In genomic region chr19:875265-875879, GRCh38 we compare ENCODE assay signal across 22 cellular contexts. TPM values are rescaled to one million over a fixed set of nuclear protein-coding genes. Genes with fewer than 3 reads are reported as not detected.
A peak's percentile ranks its signal among the peaks of the same experiment; 100 is the strongest.
DNase-seq lines count a peak whose midpoint lies in the region; ATAC-seq, FAIRE-seq and TF ChIP-seq lines count a peak whose summit lies in the region.
"Had no signal": no experiment of that assay in that cellular context is flagged by ENCODE, and none has a peak within 500 bp of the region (broad histone marks: within the 10 kb centered on the region; RNA-seq: fewer than 3 reads in every experiment).

No MANE protein-coding gene starts in this region.

- no peaks in the 10 kb centered on the region; a peak in 2 of 4 replicates for H3K36me3 ChIP-seq in GM12878 (ENCODE audit: control insufficient read depth in 2 of 2, insufficient read depth in 2 of 2, low read length in 1 of 2)

- H3K27me3 Mint-ChIP-seq in activated CD8-positive, alpha-beta memory T cell treated with anti-CD3 and anti-CD28 coated beads, Interleukin-2, amount 10 ng/mL, durations not matched to agents 7 days and 5 days = no peaks in the 10 kb centered on the region
- H3K27me3 Mint-ChIP-seq in type B pancreatic cell (no peaks in the 10 kb centered on the region), T-helper 17 cell (no peaks in the 10 kb centered on the region)
- no peaks in the 10 kb centered on the region for H3K27me3 Mint-ChIP-seq in activated CD4-positive, alpha-beta T cell treated with anti-CD3 and anti-CD28 coated beads, Interleukin-2, amount 10 ng/mL, durations not matched to agents 7 days and 5 days

- H3K4me2 ChIP-seq in GM12878 (ENCODE audit: control insufficient read depth, insufficient read depth) = no peak overlapping the region

- no peak for FAIRE-seq in GM12878 (lab: Jason Lieb, UNC)

- peaks cover 1% of the 10 kb centered on the region for H3K36me3 Mint-ChIP-seq in activated CD8-positive, alpha-beta memory T cell treated with anti-CD3 and anti-CD28 coated beads, Interleukin-2, amount 10 ng/mL, durations not matched to agents 7 days and 5 days
- peaks cover 3% of the 10 kb centered on the region for H3K36me3 Mint-ChIP-seq in type B pancreatic cell
- H3K36me3 Mint-ChIP-seq in T-helper 17 cell (ENCODE audit: low read depth) = peaks cover 2% of the 10 kb centered on the region
- H3K36me3 Mint-ChIP-seq in activated CD4-positive, alpha-beta T cell treated with anti-CD3 and anti-CD28 coated beads, Interleukin-2, amount 10 ng/mL, durations not matched to agents 7 days and 5 days (ENCODE audit: low read depth) = peaks cover 11% of the 10 kb centered on the region

- POLR2A ChIA-PET in GM12878 (lab: Charles Lee) = no interaction called here
- POLR2A ChIA-PET in activated CD4-positive, alpha-beta T cell treated with anti-CD3 and anti-CD28 coated beads, Interleukin-2, amount 10 ng/mL, durations not matched to agents 7 days and 5 days (lab: Charles Lee) = no interaction called here

- H3K9me3 ChIP-seq in GM12878 (replicated peaks; ENCODE audit: control insufficient read depth, insufficient read depth, low read length) = no peaks in the 10 kb centered on the region
- no peaks in the 10 kb centered on the region for H3K9me3 ChIP-seq in T-helper 17 cell (ENCODE audit: control insufficient read depth, low read length, poor library complexity, severe bottlenecking)

- no peak for DNase-seq in activated CD8-positive, alpha-beta memory T cell treated with anti-CD3 and anti-CD28 coated beads, Interleukin-2, amount 10 ng/mL, durations not matched to agents 7 days and 5 days
- DNase-seq in activated CD8-positive, alpha-beta memory T cell treated with anti-CD3 and anti-CD28 coated beads, Interleukin-2, amount 50 U/mL, for 48 hours = no peak
- DNase-seq in GM12878 (ENCODE audit: low read depth, low spot score) = no peak
- DNase-seq in left lobe of liver (ENCODE audit: low spot score) = no peak
- no peak for DNase-seq in type B pancreatic cell (ENCODE audit: extremely low spot score, unreplicated experiment)
- DNase-seq in T-helper 17 cell = no peak
- no peak for DNase-seq in activated CD4-positive, alpha-beta T cell treated with anti-CD3 and anti-CD28 coated beads, Interleukin-2, amount 10 ng/mL, durations not matched to agents 7 days and 5 days
- DNase-seq: 8988T, DMS79 treated with DMSO at 0.1 percent for 48 hours, HCEC 1CT, KG1, NCI-H187, NCI-H2107, NCI-H2227 treated with DMSO at 0.1 percent for 48 hours, NCI-H524, PC-3, RPMI8226, SIG-M5 had no signal

- no peak overlapping the region for H3K4me3 ChIP-seq in GM12878

- no peak for TF ChIP-seq EP300 in GM12878 (IDR thresholded peaks at IDR 0.05; ENCODE audit: borderline replicate concordance in 1 of 2, control insufficient read depth in 1 of 2, low read depth in 2 of 2, low read length in 2 of 2)

- H3K27ac ChIP-seq in GM12878 (ENCODE audit: control insufficient read depth, insufficient read depth) = no peak overlapping the region

- in situ Hi-C loops in GM12878 (cut with MboI) = no loop called here

- no TSS peak for BruUV-seq in GM12878 (replicated peaks; lab: Mats Ljungman, UMichigan)

- TF ChIP-seq RAD21 in GM12878 (IDR thresholded peaks at IDR 0.05; ENCODE audit: insufficient read depth, low read depth, low read length) = no peak

- H3K9me3 Mint-ChIP-seq in activated CD8-positive, alpha-beta memory T cell treated with anti-CD3 and anti-CD28 coated beads, Interleukin-2, amount 10 ng/mL, durations not matched to agents 7 days and 5 days (ENCODE audit: low read depth) = no peaks in the 10 kb centered on the region
- H3K9me3 Mint-ChIP-seq in type B pancreatic cell = no peaks in the 10 kb centered on the region
- no peaks in the 10 kb centered on the region for H3K9me3 Mint-ChIP-seq in activated CD4-positive, alpha-beta T cell treated with anti-CD3 and anti-CD28 coated beads, Interleukin-2, amount 10 ng/mL, durations not matched to agents 7 days and 5 days
- H3K9me3 Mint-ChIP-seq: CD14-positive monocyte had no signal

- H3K9ac ChIP-seq in GM12878 (ENCODE audit: control insufficient read depth, insufficient read depth, low read length) = no peak overlapping the region

- RAD21 ChIA-PET in GM12878 (lab: Charles Lee; ENCODE audit: unreplicated experiment) = no interaction called here

- H3K4me1 ChIP-seq in GM12878 (ENCODE audit: control insufficient read depth, insufficient read depth, low read length) = no peaks in the 10 kb centered on the region

- H2AFZ ChIP-seq in GM12878 (ENCODE audit: control insufficient read depth, low read depth, low read length) = no peak overlapping the region

- no peaks in the 10 kb centered on the region for H3K79me2 ChIP-seq in GM12878 (ENCODE audit: control insufficient read depth, insufficient read depth, low read length)

- H4K20me1 ChIP-seq in GM12878 (ENCODE audit: control insufficient read depth, insufficient read depth) = no peaks in the 10 kb centered on the region

- CTCF ChIA-PET in activated CD8-positive, alpha-beta memory T cell treated with anti-CD3 and anti-CD28 coated beads, Interleukin-2, amount 10 ng/mL, durations not matched to agents 7 days and 5 days (lab: Charles Lee) = interaction anchor here (0.9 kb wide), 1 partner anchor 18 kb away, joined by 4 read pairs; the partner anchor contains the start of genes MED16 and RNU6-9
- CTCF ChIA-PET in GM12878 (lab: Yijun Ruan, JAX) = no interaction called here
- CTCF ChIA-PET in activated CD4-positive, alpha-beta T cell treated with anti-CD3 and anti-CD28 coated beads, Interleukin-2, amount 10 ng/mL, durations not matched to agents 7 days and 5 days (lab: Charles Lee) = interaction anchor here (0.6 to 2.4 kb wide), 7 partner anchors 12 to 167 kb away, joined by 3 to 8 read pairs (median 3); partner anchors contain the start of genes MED16, PALM, RNU6-9 and WDR18

- peak; percentile 13; the same call in 1 of the 2 replicates for TF ChIP-seq POLR2A in GM12878 (IDR thresholded peaks at IDR 0.05; ENCODE audit: low read depth, low read length)

- H3K27ac Mint-ChIP-seq in activated CD8-positive, alpha-beta memory T cell treated with anti-CD3 and anti-CD28 coated beads, Interleukin-2, amount 10 ng/mL, durations not matched to agents 7 days and 5 days = peak overlapping the region; percentile 48
- H3K27ac Mint-ChIP-seq in type B pancreatic cell = no peak overlapping the region
- H3K27ac Mint-ChIP-seq in T-helper 17 cell = no peak overlapping the region
- H3K27ac Mint-ChIP-seq in activated CD4-positive, alpha-beta T cell treated with anti-CD3 and anti-CD28 coated beads, Interleukin-2, amount 10 ng/mL, durations not matched to agents 7 days and 5 days = no peak overlapping the region

- H3K27me3 ChIP-seq in GM12878 (replicated peaks in 1 of 2; ENCODE audit: control insufficient read depth in 2 of 2, insufficient read depth in 2 of 2, low read length in 1 of 2) = no peaks in the 10 kb centered on the region

- H3K4me3 Mint-ChIP-seq in activated CD8-positive, alpha-beta memory T cell treated with anti-CD3 and anti-CD28 coated beads, Interleukin-2, amount 10 ng/mL, durations not matched to agents 7 days and 5 days = no peak overlapping the region
- H3K4me3 Mint-ChIP-seq in type B pancreatic cell = no peak overlapping the region
- H3K4me3 Mint-ChIP-seq in T-helper 17 cell = no peak overlapping the region
- no peak overlapping the region for H3K4me3 Mint-ChIP-seq in activated CD4-positive, alpha-beta T cell treated with anti-CD3 and anti-CD28 coated beads, Interleukin-2, amount 10 ng/mL, durations not matched to agents 7 days and 5 days
- H3K4me3 Mint-ChIP-seq: CD14-positive monocyte had no signal

- 95% methylated on average over 21 of the region's 28 CpGs for WGBS in GM12878 (ENCODE audit: insufficient coverage, insufficient replicate concordance, low lambda C conversion rate, missing lambda C conversion rate)

- SMC1A ChIA-PET in GM12878 (lab: Charles Lee; ENCODE audit: uncharacterized antibody, unreplicated experiment) = no interaction called here

- intact Hi-C loops in GM12878 (cut with micrococcal nuclease; ENCODE audit: unreplicated experiment) = no loop called here

- no peak for ATAC-seq in activated CD8-positive, alpha-beta memory T cell treated with anti-CD3 and anti-CD28 coated beads, Interleukin-2, amount 10 ng/mL, durations not matched to agents 7 days and 5 days
- ATAC-seq in GM12878 (no peak), left lobe of liver (peak; percentile 17), GM19467 (IDR thresholded peaks at IDR 0.05; ENCODE audit: unreplicated experiment) (no peak), T-helper 17 cell (no peak)
- ATAC-seq: PC-3 had no signal

- TF ChIP-seq CTCF in GM12878 (IDR thresholded peaks at IDR 0.05 in 2 of 3, conservative IDR thresholded peaks at IDR 0.05 in 1 of 3; ENCODE audit: control insufficient read depth in 2 of 3, extremely low read depth in 1 of 3, insufficient read depth in 1 of 3, low read depth in 3 of 3, low read length in 3 of 3) = no peak
- no peak for TF ChIP-seq CTCF in type B pancreatic cell (conservative IDR thresholded peaks at IDR 0.05)

- H3K4me1 Mint-ChIP-seq in activated CD8-positive, alpha-beta memory T cell treated with anti-CD3 and anti-CD28 coated beads, Interleukin-2, amount 10 ng/mL, durations not matched to agents 7 days and 5 days = peaks cover 9% of the 10 kb centered on the region
- H3K4me1 Mint-ChIP-seq in type B pancreatic cell (ENCODE audit: unreplicated experiment) (peaks cover 3% of the 10 kb centered on the region), T-helper 17 cell (peaks cover 11% of the 10 kb centered on the region)
- peaks cover 14% of the 10 kb centered on the region for H3K4me1 Mint-ChIP-seq in activated CD4-positive, alpha-beta T cell treated with anti-CD3 and anti-CD28 coated beads, Interleukin-2, amount 10 ng/mL, durations not matched to agents 7 days and 5 days

RNA-seq across cellular contexts. Expression of gene CFD, which starts 15.9 kb away (rescaled TPM):
- total RNA-seq in activated CD8-positive, alpha-beta memory T cell treated with anti-CD3 and anti-CD28 coated beads, Interleukin-2, amount 10 ng/mL, durations not matched to agents 7 days and 5 days = 1 to 10 TPM in 1 of 2 experiments, under 1 TPM in 1; 0.66 to 1.5 TPM
- 1.2 TPM in 1 of 2 replicates, not detected in the other for total RNA-seq in GM12878 (2013; cell fraction: nucleolus; rRNA removed)
- total RNA-seq in GM12878 (2014; rRNA removed) (0.73 and 0.93 TPM in 2 replicates), GM12878 (2014; rRNA removed; fragmentation: Illumina TruSeq; extraction: Trizol) (not detected in 2 replicates), GM12878 (2021) (0.36 and 0.58 TPM in 2 replicates), left lobe of liver (6.1 TPM), type B pancreatic cell (ENCODE audit: low replicate concordance) (5.5 and 11.3 TPM in 2 replicates), T-helper 17 cell (1 to 10 TPM; 1.9 to 5.3 TPM)
- polyA plus RNA-seq in GM12878 (2011; ENCODE audit: low read depth) = not detected
- polyA plus RNA-seq in GM12878 (2011; rRNA removed) (0.05 TPM in 1 of 2 replicates, not detected in the other), GM12878 (2014; fragmentation: Illumina TruSeq; extraction: Trizol) (not detected in 2 replicates), GM12878 (2014; fragmentation: Nextera tagmentation; extraction: Ambion mirVana) (under 1 TPM in 1 of 2 experiments, not detected in 1; 0.06 TPM), GM12878 (2014; rRNA removed) (1.2 TPM in 1 of 2 replicates, not detected in the other), GM12878 (2016; fragmentation: Nextera tagmentation; extraction: Ambion mirVana) (1 to 10 TPM in 1 of 2 experiments, under 1 TPM in 1; 0.40 to 1.1 TPM)
- polyA plus RNA-seq in GM12878 (2011; cell fraction: cytosol; rRNA removed) = 0.15 and 0.47 TPM in 2 replicates
- polyA plus RNA-seq in GM12878 (2011; cell fraction: nucleus; rRNA removed) = 0.25 and 0.42 TPM in 2 replicates
- polyA plus RNA-seq in GM12878 (2012) = 0.67 and 0.69 TPM in 2 replicates
- polyA minus RNA-seq in GM12878 (2011; rRNA and poly(A)+ RNA removed) = not detected in 2 replicates
- 1.2 and 2.0 TPM in 2 replicates for polyA minus RNA-seq in GM12878 (2011; cell fraction: cytosol; rRNA and poly(A)+ RNA removed)
- not detected in 2 replicates for polyA minus RNA-seq in GM12878 (2011; cell fraction: nucleus; rRNA and poly(A)+ RNA removed)
- total RNA-seq in activated CD4-positive, alpha-beta T cell treated with anti-CD3 and anti-CD28 coated beads, Interleukin-2, amount 10 ng/mL, durations not matched to agents 7 days and 5 days = 1 to 10 TPM; 1.5 to 1.6 TPM

RNA-seq across cellular contexts. Expression of gene MED16, which starts 17.6 kb away (rescaled TPM):
- total RNA-seq in activated CD8-positive, alpha-beta memory T cell treated with anti-CD3 and anti-CD28 coated beads, Interleukin-2, amount 10 ng/mL, durations not matched to agents 7 days and 5 days = 10 to 100 TPM; 47.7 to 70.6 TPM
- total RNA-seq in GM12878 (2013; cell fraction: nucleolus; rRNA removed) = 36.0 and 39.7 TPM in 2 replicates
- 10.7 and 14.5 TPM in 2 replicates for total RNA-seq in GM12878 (2014; rRNA removed)
- total RNA-seq in GM12878 (2014; rRNA removed; fragmentation: Illumina TruSeq; extraction: Trizol) = 4.7 and 6.4 TPM in 2 replicates
- total RNA-seq in GM12878 (2021) = 48.2 and 49.4 TPM in 2 replicates
- polyA plus RNA-seq in GM12878 (2011; ENCODE audit: low read depth) = 14.5 TPM
- polyA plus RNA-seq in GM12878 (2011; rRNA removed) = 3.8 and 12.7 TPM in 2 replicates
- 38.0 and 39.5 TPM in 2 replicates for polyA plus RNA-seq in GM12878 (2011; cell fraction: cytosol; rRNA removed)
- polyA plus RNA-seq in GM12878 (2011; cell fraction: nucleus; rRNA removed) = 36.6 and 56.4 TPM in 2 replicates
- polyA plus RNA-seq in GM12878 (2012) = 36.5 and 37.4 TPM in 2 replicates
- polyA plus RNA-seq in GM12878 (2014; fragmentation: Illumina TruSeq; extraction: Trizol) = 0.19 and 3.5 TPM in 2 replicates
- polyA plus RNA-seq in GM12878 (2014; fragmentation: Nextera tagmentation; extraction: Ambion mirVana) = 1 to 10 TPM in 1 of 2 experiments, under 1 TPM in 1; 0.56 to 3.5 TPM
- polyA plus RNA-seq in GM12878 (2014; rRNA removed) = 24.4 and 28.9 TPM in 2 replicates
- polyA plus RNA-seq in GM12878 (2016; fragmentation: Nextera tagmentation; extraction: Ambion mirVana) = 10 to 100 TPM; 49.6 to 51.1 TPM
- 16.8 and 38.4 TPM in 2 replicates for polyA minus RNA-seq in GM12878 (2011; rRNA and poly(A)+ RNA removed)
- 31.8 and 34.9 TPM in 2 replicates for polyA minus RNA-seq in GM12878 (2011; cell fraction: cytosol; rRNA and poly(A)+ RNA removed)
- 12.5 and 26.0 TPM in 2 replicates for polyA minus RNA-seq in GM12878 (2011; cell fraction: nucleus; rRNA and poly(A)+ RNA removed)
- total RNA-seq in left lobe of liver = 36.3 TPM
- 59.6 and 74.2 TPM in 2 replicates for total RNA-seq in type B pancreatic cell (ENCODE audit: low replicate concordance)
- total RNA-seq in T-helper 17 cell = 10 to 100 TPM; 59.6 to 71.3 TPM
- total RNA-seq in activated CD4-positive, alpha-beta T cell treated with anti-CD3 and anti-CD28 coated beads, Interleukin-2, amount 10 ng/mL, durations not matched to agents 7 days and 5 days = 10 to 100 TPM; 72.5 to 88.1 TPM

RNA-seq across cellular contexts. Expression of gene RNU6-9, which starts 17.9 kb away (rescaled TPM):
- not detected for total RNA-seq in activated CD8-positive, alpha-beta memory T cell treated with anti-CD3 and anti-CD28 coated beads, Interleukin-2, amount 10 ng/mL, durations not matched to agents 7 days and 5 days
- total RNA-seq in GM12878 (2013; cell fraction: nucleolus; rRNA removed) = not detected in 2 replicates
- not detected in 2 replicates for total RNA-seq in GM12878 (2014; rRNA removed)
- not detected in 2 replicates for total RNA-seq in GM12878 (2014; rRNA removed; fragmentation: Illumina TruSeq; extraction: Trizol)
- not detected in 2 replicates for total RNA-seq in GM12878 (2021)
- not detected for polyA plus RNA-seq in GM12878 (2011; ENCODE audit: low read depth)
- polyA plus RNA-seq in GM12878 (2011; rRNA removed) = not detected in 2 replicates
- not detected in 2 replicates for polyA plus RNA-seq in GM12878 (2011; cell fraction: cytosol; rRNA removed)
- polyA plus RNA-seq in GM12878 (2011; cell fraction: nucleus; rRNA removed) = not detected in 2 replicates
- not detected in 2 replicates for polyA plus RNA-seq in GM12878 (2012)
- polyA plus RNA-seq in GM12878 (2014; fragmentation: Illumina TruSeq; extraction: Trizol) = not detected in 2 replicates
- not detected for polyA plus RNA-seq in GM12878 (2014; fragmentation: Nextera tagmentation; extraction: Ambion mirVana)
- not detected in 2 replicates for polyA plus RNA-seq in GM12878 (2014; rRNA removed)
- not detected for polyA plus RNA-seq in GM12878 (2016; fragmentation: Nextera tagmentation; extraction: Ambion mirVana)
- 1,322 TPM in 1 of 2 replicates, not detected in the other for polyA minus RNA-seq in GM12878 (2011; rRNA and poly(A)+ RNA removed)
- polyA minus RNA-seq in GM12878 (2011; cell fraction: cytosol; rRNA and poly(A)+ RNA removed) = not detected in 2 replicates
- polyA minus RNA-seq in GM12878 (2011; cell fraction: nucleus; rRNA and poly(A)+ RNA removed) = under 0.01 TPM in 1 of 2 replicates, not detected in the other
- not detected for total RNA-seq in left lobe of liver
- total RNA-seq in type B pancreatic cell (ENCODE audit: low replicate concordance) = not detected in 2 replicates
- not detected for total RNA-seq in T-helper 17 cell
- not detected for total RNA-seq in activated CD4-positive, alpha-beta T cell treated with anti-CD3 and anti-CD28 coated beads, Interleukin-2, amount 10 ng/mL, durations not matched to agents 7 days and 5 days
- total RNA-seq: G401, PC-3 had no signal
- polyA plus RNA-seq: AG04450, CD14-positive monocyte had no signal

RNA-seq across cellular contexts. Expression of gene ELANE, which starts 23.3 kb away (rescaled TPM):
- total RNA-seq in activated CD8-positive, alpha-beta memory T cell treated with anti-CD3 and anti-CD28 coated beads, Interleukin-2, amount 10 ng/mL, durations not matched to agents 7 days and 5 days = not detected
- not detected in 2 replicates for total RNA-seq in GM12878 (2013; cell fraction: nucleolus; rRNA removed)
- not detected in 2 replicates for total RNA-seq in GM12878 (2014; rRNA removed)
- not detected in 2 replicates for total RNA-seq in GM12878 (2014; rRNA removed; fragmentation: Illumina TruSeq; extraction: Trizol)
- total RNA-seq in GM12878 (2021) = not detected in 2 replicates
- not detected for polyA plus RNA-seq in GM12878 (2011; ENCODE audit: low read depth)
- not detected in 2 replicates for polyA plus RNA-seq in GM12878 (2011; rRNA removed)
- not detected in 2 replicates for polyA plus RNA-seq in GM12878 (2011; cell fraction: cytosol; rRNA removed)
- not detected in 2 replicates for polyA plus RNA-seq in GM12878 (2011; cell fraction: nucleus; rRNA removed)
- not detected in 2 replicates for polyA plus RNA-seq in GM12878 (2012)
- polyA plus RNA-seq in GM12878 (2014; fragmentation: Illumina TruSeq; extraction: Trizol) = not detected in 2 replicates
- not detected for polyA plus RNA-seq in GM12878 (2014; fragmentation: Nextera tagmentation; extraction: Ambion mirVana)
- polyA plus RNA-seq in GM12878 (2014; rRNA removed) = not detected in 2 replicates
- not detected for polyA plus RNA-seq in GM12878 (2016; fragmentation: Nextera tagmentation; extraction: Ambion mirVana)
- polyA minus RNA-seq in GM12878 (2011; rRNA and poly(A)+ RNA removed) = not detected in 2 replicates
- polyA minus RNA-seq in GM12878 (2011; cell fraction: cytosol; rRNA and poly(A)+ RNA removed) = not detected in 2 replicates
- polyA minus RNA-seq in GM12878 (2011; cell fraction: nucleus; rRNA and poly(A)+ RNA removed) = not detected in 2 replicates
- total RNA-seq in left lobe of liver = 0.58 TPM
- total RNA-seq in type B pancreatic cell (ENCODE audit: low replicate concordance) = not detected in 2 replicates
- not detected for total RNA-seq in T-helper 17 cell
- not detected for total RNA-seq in activated CD4-positive, alpha-beta T cell treated with anti-CD3 and anti-CD28 coated beads, Interleukin-2, amount 10 ng/mL, durations not matched to agents 7 days and 5 days
- total RNA-seq: G401, PC-3 had no signal
- polyA plus RNA-seq: AG04450 had no signal

RNA-seq across cellular contexts. Expression of gene PRTN3, which starts 34.6 kb away (rescaled TPM):
- not detected for total RNA-seq in activated CD8-positive, alpha-beta memory T cell treated with anti-CD3 and anti-CD28 coated beads, Interleukin-2, amount 10 ng/mL, durations not matched to agents 7 days and 5 days
- not detected in 2 replicates for total RNA-seq in GM12878 (2013; cell fraction: nucleolus; rRNA removed)
- not detected in 2 replicates for total RNA-seq in GM12878 (2014; rRNA removed)
- not detected in 2 replicates for total RNA-seq in GM12878 (2014; rRNA removed; fragmentation: Illumina TruSeq; extraction: Trizol)
- not detected in 2 replicates for total RNA-seq in GM12878 (2021)
- not detected for polyA plus RNA-seq in GM12878 (2011; ENCODE audit: low read depth)
- polyA plus RNA-seq in GM12878 (2011; rRNA removed) = 0.08 TPM in 1 of 2 replicates, not detected in the other
- 0.10 TPM in 1 of 2 replicates, not detected in the other for polyA plus RNA-seq in GM12878 (2011; cell fraction: cytosol; rRNA removed)
- not detected in 2 replicates for polyA plus RNA-seq in GM12878 (2011; cell fraction: nucleus; rRNA removed)
- not detected in 2 replicates for polyA plus RNA-seq in GM12878 (2012)
- polyA plus RNA-seq in GM12878 (2014; fragmentation: Illumina TruSeq; extraction: Trizol) = not detected in 2 replicates
- polyA plus RNA-seq in GM12878 (2014; fragmentation: Nextera tagmentation; extraction: Ambion mirVana) = not detected
- polyA plus RNA-seq in GM12878 (2014; rRNA removed) = not detected in 2 replicates
- not detected for polyA plus RNA-seq in GM12878 (2016; fragmentation: Nextera tagmentation; extraction: Ambion mirVana)
- not detected in 2 replicates for polyA minus RNA-seq in GM12878 (2011; rRNA and poly(A)+ RNA removed)
- polyA minus RNA-seq in GM12878 (2011; cell fraction: cytosol; rRNA and poly(A)+ RNA removed) = not detected in 2 replicates
- polyA minus RNA-seq in GM12878 (2011; cell fraction: nucleus; rRNA and poly(A)+ RNA removed) = not detected in 2 replicates
- 0.23 TPM for total RNA-seq in left lobe of liver
- 0.45 TPM in 1 of 2 replicates, not detected in the other for total RNA-seq in type B pancreatic cell (ENCODE audit: low replicate concordance)
- total RNA-seq in T-helper 17 cell = not detected
- total RNA-seq in activated CD4-positive, alpha-beta T cell treated with anti-CD3 and anti-CD28 coated beads, Interleukin-2, amount 10 ng/mL, durations not matched to agents 7 days and 5 days = not detected
- total RNA-seq: G401 had no signal
- polyA plus RNA-seq: AG04450, CD14-positive monocyte had no signal
